Comparison of ENCODE assay signal across 8 cellular contexts in genomic region chr11:115869780-115870431, GRCh38.
DNase-seq lines count a peak whose midpoint lies in the region; ATAC-seq and TF ChIP-seq lines count a peak whose summit lies in the region.

No MANE protein-coding gene starts in this region.

- no peaks in the 10 kb centered on the region for H3K36me3 Mint-ChIP-seq in activated CD4-positive, alpha-beta memory T cell treated with anti-CD3 and anti-CD28 coated beads for 36 hours
- H3K36me3 Mint-ChIP-seq in naive thymus-derived CD4-positive, alpha-beta T cell = no peaks in the 10 kb centered on the region
- no peaks in the 10 kb centered on the region for H3K36me3 Mint-ChIP-seq in activated naive CD8-positive, alpha-beta T cell treated with anti-CD3 and anti-CD28 coated beads for 36 hours

- TF ChIP-seq CTCF in HEK293 (tag by site-specific recombination; IDR thresholded peaks at IDR 0.05) = peak; percentile 37; the same call in 1 of the 2 replicates

- intact Hi-C loops in activated CD4-positive, alpha-beta memory T cell treated with anti-CD3 and anti-CD28 coated beads for 36 hours (cut with micrococcal nuclease) = no loop called here
- intact Hi-C loops in naive thymus-derived CD4-positive, alpha-beta T cell (cut with micrococcal nuclease) = loop anchor here in 1 of 2 donors (1.0 kb wide), 1 partner anchor 28 kb away; no protein-coding TSS in a partner anchor
- intact Hi-C loops in posterior vena cava (cut with DNase I) = no loop called here

- no peaks in the 10 kb centered on the region for H3K4me1 Mint-ChIP-seq in activated CD4-positive, alpha-beta memory T cell treated with anti-CD3 and anti-CD28 coated beads for 36 hours (ENCODE audit: low read depth)
- peaks cover 0 to 7% (median 0%) of the 10 kb centered on the region in 7 donors for H3K4me1 Mint-ChIP-seq in naive thymus-derived CD4-positive, alpha-beta T cell
- H3K4me1 Mint-ChIP-seq in activated naive CD8-positive, alpha-beta T cell treated with anti-CD3 and anti-CD28 coated beads for 36 hours = no peaks in the 10 kb centered on the region

- peak; percentile 63 for ATAC-seq in naive thymus-derived CD4-positive, alpha-beta T cell

- peak; percentile 5 for DNase-seq in stimulated activated CD4-positive, alpha-beta T cell treated with anti-CD3 and anti-CD28 coated beads, Interleukin-15, amount 100 ng/mL, for 24 hours
- no peak for DNase-seq in stimulated activated CD4-positive, alpha-beta T cell treated with anti-CD3 and anti-CD28 coated beads, Interleukin-2, amount 100 ng/mL, for 48 hours
- DNase-seq in NAMALWA (ENCODE audit: low spot score) (peak; percentile 74), posterior vena cava (ENCODE audit: low spot score) (no peak)
- DNase-seq in activated CD4-positive, alpha-beta memory T cell treated with anti-CD3 and anti-CD28 coated beads for 36 hours = peak; percentile 17
- DNase-seq in naive thymus-derived CD4-positive, alpha-beta T cell = no peak
- no peak for DNase-seq in activated naive CD8-positive, alpha-beta T cell treated with anti-CD3 and anti-CD28 coated beads for 36 hours

- peaks cover 2% of the 10 kb centered on the region for H3K27me3 Mint-ChIP-seq in activated CD4-positive, alpha-beta memory T cell treated with anti-CD3 and anti-CD28 coated beads for 36 hours
- peaks cover 0 to 21% (median 2%) of the 10 kb centered on the region in 5 donors for H3K27me3 Mint-ChIP-seq in naive thymus-derived CD4-positive, alpha-beta T cell
- peaks cover 9% of the 10 kb centered on the region for H3K27me3 Mint-ChIP-seq in activated naive CD8-positive, alpha-beta T cell treated with anti-CD3 and anti-CD28 coated beads for 36 hours

- H3K4me3 Mint-ChIP-seq in activated CD4-positive, alpha-beta memory T cell treated with anti-CD3 and anti-CD28 coated beads for 36 hours = no peak overlapping the region
- no peak overlapping the region for H3K4me3 Mint-ChIP-seq in naive thymus-derived CD4-positive, alpha-beta T cell
- no peak overlapping the region for H3K4me3 Mint-ChIP-seq in activated naive CD8-positive, alpha-beta T cell treated with anti-CD3 and anti-CD28 coated beads for 36 hours

- H3K4me1 ChIP-seq in HEK293 (ENCODE audit: control insufficient read depth, insufficient read depth, low read length) = no peaks in the 10 kb centered on the region
- H3K4me1 ChIP-seq in naive thymus-derived CD4-positive, alpha-beta T cell (ENCODE audit: control insufficient read depth in 2 of 2, insufficient read depth in 2 of 2, low read length in 2 of 2) = no peaks in the 10 kb centered on the region

- peaks cover 7% of the 10 kb centered on the region for H3K9me3 Mint-ChIP-seq in activated CD4-positive, alpha-beta memory T cell treated with anti-CD3 and anti-CD28 coated beads for 36 hours
- H3K9me3 Mint-ChIP-seq in naive thymus-derived CD4-positive, alpha-beta T cell = peaks cover 0 to 15% (median 5%) of the 10 kb centered on the region in 11 donors
- peaks cover 2% of the 10 kb centered on the region for H3K9me3 Mint-ChIP-seq in activated naive CD8-positive, alpha-beta T cell treated with anti-CD3 and anti-CD28 coated beads for 36 hours

- H3K27me3 ChIP-seq in naive thymus-derived CD4-positive, alpha-beta T cell (ENCODE audit: control insufficient read depth in 2 of 2, insufficient read depth in 2 of 2, low read length in 2 of 2) = no peaks in the 10 kb centered on the region

- no peak overlapping the region for H3K27ac ChIP-seq in HEK293 (ENCODE audit: extremely low read depth, low read depth, low read length)
- no peak overlapping the region for H3K27ac ChIP-seq in naive thymus-derived CD4-positive, alpha-beta T cell (ENCODE audit: low read depth, low read length)

- no peaks in the 10 kb centered on the region for H3K36me3 ChIP-seq in HEK293 (ENCODE audit: control insufficient read depth in 2 of 2, insufficient read depth in 1 of 2, low read length in 2 of 2)
- no peaks in the 10 kb centered on the region for H3K36me3 ChIP-seq in naive thymus-derived CD4-positive, alpha-beta T cell (ENCODE audit: control insufficient read depth in 2 of 3, insufficient read depth in 3 of 3, low read length in 3 of 3)

- H3K27ac Mint-ChIP-seq in activated CD4-positive, alpha-beta memory T cell treated with anti-CD3 and anti-CD28 coated beads for 36 hours = no peak overlapping the region
- no peak overlapping the region for H3K27ac Mint-ChIP-seq in naive thymus-derived CD4-positive, alpha-beta T cell
- no peak overlapping the region for H3K27ac Mint-ChIP-seq in activated naive CD8-positive, alpha-beta T cell treated with anti-CD3 and anti-CD28 coated beads for 36 hours

- CTCF ChIA-PET in HEK293 (lab: Yijun Ruan, JAX) = interaction anchor here (0.6 to 1.1 kb wide), 7 partner anchors 14 to 354 kb away, joined by 3 to 4 read pairs (median 3); no protein-coding TSS in a partner anchor
- CTCF ChIA-PET in activated CD4-positive, alpha-beta memory T cell treated with anti-CD3 and anti-CD28 coated beads for 36 hours (lab: Charles Lee) = interaction anchor here (1.0 kb wide), 1 partner anchor 203 kb away, joined by 3 read pairs; no protein-coding TSS in a partner anchor
- CTCF ChIA-PET in naive thymus-derived CD4-positive, alpha-beta T cell (lab: Charles Lee) = no interaction called here

- H3K9me3 ChIP-seq in HEK293 (ENCODE audit: control insufficient read depth, insufficient read depth, low read depth, low read length) = no peaks in the 10 kb centered on the region
- no peaks in the 10 kb centered on the region for H3K9me3 ChIP-seq in naive thymus-derived CD4-positive, alpha-beta T cell (ENCODE audit: control insufficient read depth in 2 of 3, low read length in 3 of 3)

- POLR2A ChIA-PET in HEK293 (lab: Yijun Ruan, JAX) = interaction anchor here (0.6 kb wide), 1 partner anchor 138 kb away, joined by 3 read pairs; no protein-coding TSS in a partner anchor
- POLR2A ChIA-PET in activated CD4-positive, alpha-beta memory T cell treated with anti-CD3 and anti-CD28 coated beads for 36 hours (lab: Charles Lee) = no interaction called here
- POLR2A ChIA-PET in naive thymus-derived CD4-positive, alpha-beta T cell (lab: Charles Lee) = no interaction called here

- H3K4me3 ChIP-seq in HEK293 (ENCODE audit: low read depth, low read length) = no peak overlapping the region
- H3K4me3 ChIP-seq in naive thymus-derived CD4-positive, alpha-beta T cell (ENCODE audit: low read length) = no peak overlapping the region

TF ChIP-seq in HEK293, 187 proteins besides CTCF, POLR2A, EP300 and RAD21 (continues in another document):
- TF ChIP-seq SCRT1 (tag by site-specific recombination; IDR thresholded peaks at IDR 0.05; ENCODE audit: borderline replicate concordance) (no peak), ZBTB44 (tag by site-specific recombination; IDR thresholded peaks at IDR 0.05) (peak; percentile 70), YY1 (tag by site-specific recombination; IDR thresholded peaks at IDR 0.05) (no peak), ZFP3 (tag by site-specific recombination; IDR thresholded peaks at IDR 0.05; ENCODE audit: low read depth) (no peak), KLF9 (tag by site-specific recombination; IDR thresholded peaks at IDR 0.05; ENCODE audit: low read depth) (peak; percentile 69; the same call in 1 of the 2 replicates), ZNF521 (tag by site-specific recombination; IDR thresholded peaks at IDR 0.05) (no peak), ZSCAN16 (tag by site-specific recombination; IDR thresholded peaks at IDR 0.05) (no peak), EGR2 (tag by site-specific recombination; IDR thresholded peaks at IDR 0.05; ENCODE audit: low read depth) (no peak), ZNF366 (tag by site-specific recombination; conservative IDR thresholded peaks at IDR 0.05) (no peak), ATF2 (tag by site-specific recombination; IDR thresholded peaks at IDR 0.05; ENCODE audit: low read depth) (peak; percentile 31; the same call in 1 of the 2 replicates), ZNF202 (tag by site-specific recombination; IDR thresholded peaks at IDR 0.05; ENCODE audit: borderline replicate concordance) (no peak), ZBTB6 (tag by site-specific recombination; IDR thresholded peaks at IDR 0.05) (no peak), KLF1 (tag by site-specific recombination; IDR thresholded peaks at IDR 0.05) (0 out of 2 replicates have a peak, but pooled peaks have one; percentile 16)

Comparison
In these comparisons a context has a peak if more than half of its experiments do, and no peak if none do; other contexts are left out.
1. DNase-seq: peak in stimulated activated CD4-positive, alpha-beta T cell treated with anti-CD3 and anti-CD28 coated beads, Interleukin-15, amount 100 ng/mL, for 24 hours (single experiment), NAMALWA (single experiment) and activated CD4-positive, alpha-beta memory T cell treated with anti-CD3 and anti-CD28 coated beads for 36 hours (single experiment); none in stimulated activated CD4-positive, alpha-beta T cell treated with anti-CD3 and anti-CD28 coated beads, Interleukin-2, amount 100 ng/mL, for 48 hours (0 of 2), naive thymus-derived CD4-positive, alpha-beta T cell (0 of 9), posterior vena cava (single experiment) and activated naive CD8-positive, alpha-beta T cell treated with anti-CD3 and anti-CD28 coated beads for 36 hours (single experiment).